ENCODE assay signal across 26 cellular contexts in the genomic region with DNA sequence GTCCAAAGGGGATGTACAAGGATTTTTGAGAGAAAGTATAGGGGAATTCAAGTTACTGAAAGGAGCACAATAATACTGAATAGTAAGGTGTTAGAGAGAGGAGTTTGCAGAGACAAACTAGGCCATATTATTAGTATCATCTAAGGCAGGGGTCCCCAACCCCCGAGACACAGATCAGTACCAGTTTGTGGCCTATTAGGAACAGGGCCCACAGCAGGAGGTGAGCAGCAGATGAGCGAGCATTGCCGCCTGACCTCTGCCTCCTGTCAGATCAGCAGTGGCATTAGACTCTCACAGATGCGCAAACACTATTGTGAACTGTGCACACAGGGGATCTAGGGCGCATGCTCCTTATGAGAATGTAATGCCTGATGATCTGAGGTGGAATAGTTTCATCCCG. TPM values are rescaled to one million over a fixed set of nuclear protein-coding genes. Genes with fewer than 3 reads are reported as not detected.
"Had no signal": no experiment of that assay in that cellular context is flagged by ENCODE, and none has a peak within 500 bp of the region (broad histone marks: within the 10 kb centered on the region; RNA-seq: fewer than 3 reads in every experiment).

No MANE protein-coding gene starts in this region.

- H3K4me3 ChIP-seq: heart left ventricle, left ventricle myocardium inferior, lung, ovary, skin epidermis, suprapubic skin, thoracic aorta, tibial artery, upper lobe of right lung, uterus had no signal

- H3K9me3 ChIP-seq: heart left ventricle, left ventricle myocardium inferior, ovary, suprapubic skin, thoracic aorta, tibial artery, upper lobe of right lung, uterus had no signal

- H3K27me3 ChIP-seq: ovary, tibial artery, upper lobe of right lung, uterus had no signal

- H3K27me3 Mint-ChIP-seq: progenitor cell of endocrine pancreas had no signal

- H3K36me3 ChIP-seq: heart left ventricle, left ventricle myocardium inferior, ovary, suprapubic skin, thoracic aorta, tibial artery, upper lobe of right lung, uterus had no signal

- DNase-seq: heart left ventricle; hypothalamus; immature natural killer cell; kidney; left ventricle myocardium inferior; mesendoderm; naive B cell; natural killer cell; ovary; right cardiac atrium; stimulated activated CD4-positive, alpha-beta T cell treated with anti-CD3 and anti-CD28 coated beads, Interleukin-12 subunit alpha, Interleukin-12 subunit beta, amount 100 ng/mL, for 4 hours; stimulated activated CD4-positive, alpha-beta T cell treated with anti-CD3 and anti-CD28 coated beads, Interleukin-15, amount 100 ng/mL, for 24 hours; stimulated activated CD4-positive, alpha-beta T cell treated with anti-CD3 and anti-CD28 coated beads, Interleukin-4, amount 100 ng/mL, for 24 hours; stimulated activated naive CD4-positive, alpha-beta T cell; tibial artery; trophoblast cell; upper lobe of right lung; uterus had no signal

- H3K27ac Mint-ChIP-seq: immature natural killer cell; mesothelial cell of epicardium; naive B cell; natural killer cell; progenitor cell of endocrine pancreas; stimulated activated effector memory CD8-positive, alpha-beta T cell treated with anti-CD3 and anti-CD28 coated beads, Interleukin-12 subunit alpha, Interleukin-12 subunit beta, amount 100 ng/mL, for 72 hours; stimulated activated naive CD8-positive, alpha-beta T cell treated with anti-CD3 and anti-CD28 coated beads, Interleukin-15, Interleukin-2, amounts not matched to agents 100 ng/mL and 50 ng/mL, for 24 hours had no signal

- H3K4me3 Mint-ChIP-seq: immature natural killer cell; mesothelial cell of epicardium; naive B cell; natural killer cell; stimulated activated effector memory CD8-positive, alpha-beta T cell treated with anti-CD3 and anti-CD28 coated beads, Interleukin-12 subunit alpha, Interleukin-12 subunit beta, amount 100 ng/mL, for 72 hours; stimulated activated naive CD8-positive, alpha-beta T cell treated with anti-CD3 and anti-CD28 coated beads, Interleukin-15, Interleukin-2, amounts not matched to agents 100 ng/mL and 50 ng/mL, for 24 hours had no signal

- H3K36me3 Mint-ChIP-seq: immature natural killer cell; mesothelial cell of epicardium; naive B cell; natural killer cell; stimulated activated effector memory CD8-positive, alpha-beta T cell treated with anti-CD3 and anti-CD28 coated beads, Interleukin-12 subunit alpha, Interleukin-12 subunit beta, amount 100 ng/mL, for 72 hours had no signal

- H3K4me1 ChIP-seq: heart left ventricle, left ventricle myocardium inferior, suprapubic skin, tibial artery, upper lobe of right lung, uterus had no signal

- H3K4me1 Mint-ChIP-seq: immature natural killer cell; mesothelial cell of epicardium; naive B cell; natural killer cell; stimulated activated effector memory CD8-positive, alpha-beta T cell treated with anti-CD3 and anti-CD28 coated beads, Interleukin-12 subunit alpha, Interleukin-12 subunit beta, amount 100 ng/mL, for 72 hours had no signal

- H3K9me3 Mint-ChIP-seq: immature natural killer cell, mesothelial cell of epicardium had no signal

- H3K27ac ChIP-seq: heart left ventricle, left ventricle myocardium inferior, ovary, skin epidermis, suprapubic skin, thoracic aorta, tibial artery, upper lobe of right lung, uterus had no signal

RNA-seq across cellular contexts. Expression of a gene that starts 41.8 kb away (rescaled TPM):
- polyA plus RNA-seq: immature natural killer cell had no signal
